In genomic region chr3:128502712-128503111, GRCh38 we compare ENCODE assay signal across 23 cellular contexts. TPM values are rescaled to one million over a fixed set of nuclear protein-coding genes. Genes with fewer than 3 reads are reported as not detected.
"Had no signal": no experiment of that assay in that cellular context is flagged by ENCODE, and none has a peak within 500 bp of the region (broad histone marks: within the 10 kb centered on the region; RNA-seq: fewer than 3 reads in every experiment).

No MANE protein-coding gene starts in this region.

- H3K4me1 ChIP-seq: uterus had no signal

- DNase-seq: effector CD4-positive, alpha-beta T cell; foreskin melanocyte; hypothalamus; mucosa of descending colon; naive thymus-derived CD8-positive, alpha-beta T cell; sigmoid colon; stimulated activated CD4-positive, alpha-beta T cell treated with anti-CD3 and anti-CD28 coated beads, Interleukin-12 subunit alpha, Interleukin-12 subunit beta, amount 100 ng/mL, for 4 hours; stimulated activated naive CD4-positive, alpha-beta T cell; stomach; substantia nigra; upper lobe of left lung; uterus had no signal

- H3K9me3 ChIP-seq: mucosa of descending colon, neutrophil, sigmoid colon, stomach, upper lobe of left lung, uterus had no signal

- H3K27ac ChIP-seq: neutrophil, sigmoid colon, skin epidermis, stomach, upper lobe of left lung, uterus had no signal

- FAIRE-seq: islet of Langerhans had no signal

- ATAC-seq: naive thymus-derived CD8-positive, alpha-beta T cell had no signal

- H3K4me3 ChIP-seq: mucosa of descending colon, sigmoid colon, skin epidermis, stomach, upper lobe of left lung, uterus had no signal

- H3K27me3 ChIP-seq: uterus had no signal

- H3K36me3 ChIP-seq: neutrophil, sigmoid colon, stomach, upper lobe of left lung, uterus had no signal

RNA-seq across cellular contexts. Expression of gene GATA2, which starts 9.7 kb away (rescaled TPM):
- total RNA-seq: naive thymus-derived CD8-positive, alpha-beta T cell had no signal
- polyA plus RNA-seq: naive thymus-derived CD8-positive, alpha-beta T cell; neural cell had no signal

RNA-seq across cellular contexts. Expression of gene DNAJB8, which starts 36.0 kb away (rescaled TPM):
- total RNA-seq: endodermal cell; endothelial cell of umbilical vein; left lobe of liver; lower leg skin; mucosa of descending colon; naive thymus-derived CD8-positive, alpha-beta T cell; osteoblast; pulmonary artery endothelial cell; sigmoid colon; stomach; upper lobe of left lung; uterus had no signal
- polyA plus RNA-seq: endothelial cell of umbilical vein; naive thymus-derived CD8-positive, alpha-beta T cell; neural cell; sigmoid colon; stomach; thymus had no signal
